8 cellular contexts compared by ENCODE assay signal in genomic region chr1:165697881-165698842, GRCh38. TPM values are rescaled to one million over a fixed set of nuclear protein-coding genes. Genes with fewer than 3 reads are reported as not detected.
DNase-seq lines count a peak whose midpoint lies in the region; ATAC-seq and TF ChIP-seq lines count a peak whose summit lies in the region.

TSS of gene ALDH9A1 (minus strand) at chr1:165698562. CDS start at chr1:165698558, 4 bp downstream.

- H3K36me3 ChIP-seq in DND-41 (ENCODE audit: insufficient read depth, low read length) (peaks cover 6% of the 10 kb centered on the region; the same call in 1 of the 2 replicates), muscle layer of colon (ENCODE audit: insufficient read depth, low read length) (no peaks in the 10 kb centered on the region)

- H3K9ac ChIP-seq in DND-41 (ENCODE audit: low read depth, low read length) = peak within 1 kb of the TSS; percentile 90
- peak within 1 kb of the TSS; percentile 78 for H3K9ac ChIP-seq in muscle layer of colon (ENCODE audit: low read length)

- TF ChIP-seq POLR2A in erythroblast (IDR thresholded peaks at IDR 0.05; ENCODE audit: low read length) = peak; percentile 58

- peaks cover 35% of the 10 kb centered on the region for H3K4me1 ChIP-seq in DND-41 (ENCODE audit: insufficient read depth, low read length)
- H3K4me1 ChIP-seq in muscle layer of colon (ENCODE audit: insufficient read depth, low read length) = peaks cover 18% of the 10 kb centered on the region

- H3K27ac ChIP-seq in DND-41 (ENCODE audit: low read length) (peak within 1 kb of the TSS; percentile 99), muscle layer of colon (ENCODE audit: low read depth, low read length) (peak within 1 kb of the TSS; percentile 89)

- H2AFZ ChIP-seq in DND-41 (ENCODE audit: low read depth, low read length) = peak within 1 kb of the TSS; percentile 99

- ATAC-seq in DND-41 (ENCODE audit: insufficient read depth, low read depth) = peak; percentile 88
- peak; percentile 91 for ATAC-seq in GM21737 (IDR thresholded peaks at IDR 0.05; ENCODE audit: unreplicated experiment)

- DNase-seq in DND-41 = peak; percentile 94
- DNase-seq in KG1 (lab: John Stamatoyannopoulos, UW) = peak; percentile 77
- DNase-seq in activated T-cell treated with anti-CD3 and anti-CD28 coated beads, Interleukin-2, amount 50 U/mL, for 1 hour = peak; percentile 86
- DNase-seq in erythroblast (lab: John Stamatoyannopoulos, UW) = peak; percentile 88 to 89
- DNase-seq in stimulated activated CD8-positive, alpha-beta memory T cell treated with anti-CD3 and anti-CD28 coated beads, Interleukin-7, amount 100 ng/mL, for 24 hours (ENCODE audit: low read depth) = peak; percentile 74

- H3K4me2 ChIP-seq in DND-41 (ENCODE audit: insufficient read depth, low read length) = peak within 1 kb of the TSS; percentile 97

- no peaks in the 10 kb centered on the region for H3K27me3 ChIP-seq in DND-41 (ENCODE audit: insufficient read depth, low read length, poor library complexity)
- H3K27me3 ChIP-seq in muscle layer of colon (ENCODE audit: control insufficient read depth in 1 of 2, insufficient read depth in 2 of 2, low read length in 2 of 2) = no peaks in the 10 kb centered on the region

- H3K4me3 ChIP-seq in DND-41 (ENCODE audit: low read depth in 1 of 2, low read length in 2 of 2) = peak within 1 kb of the TSS; percentile 83 to 99
- H3K4me3 ChIP-seq in muscle layer of colon (ENCODE audit: low read depth in 1 of 2, low read length in 2 of 2) = peak within 1 kb of the TSS; percentile 69 to 90

- H3K79me2 ChIP-seq in DND-41 (ENCODE audit: insufficient read depth, low read length) = peaks cover 49% of the 10 kb centered on the region

- H3K9me3 ChIP-seq in DND-41 (ENCODE audit: insufficient read depth, low read length, severe bottlenecking) (no peaks in the 10 kb centered on the region), muscle layer of colon (ENCODE audit: low read length) (no peaks in the 10 kb centered on the region)

- no peaks in the 10 kb centered on the region for H4K20me1 ChIP-seq in DND-41 (ENCODE audit: insufficient read depth, low read length)

- peak; percentile 60 for TF ChIP-seq CTCF in DND-41 (IDR thresholded peaks at IDR 0.05; ENCODE audit: borderline replicate concordance, extremely low read depth, low read length, poor library complexity, severe bottlenecking)

TF ChIP-seq in PFSK-1, 5 proteins besides CTCF, POLR2A, EP300 and RAD21:
- TF ChIP-seq SIN3A (IDR thresholded peaks at IDR 0.05; ENCODE audit: borderline replicate concordance, insufficient read depth, low read length) (no peak), FOXP2 (optimal IDR thresholded peaks at IDR 0.05; ENCODE audit: borderline replicate concordance, extremely low read depth, extremely low read length, insufficient read depth) (peak; percentile 57), POLR2AphosphoS5 (IDR thresholded peaks at IDR 0.05; ENCODE audit: low read depth, low read length) (peak; percentile 98), TAF1 (IDR thresholded peaks at IDR 0.05; ENCODE audit: borderline replicate concordance, insufficient read depth, low read length) (peak; percentile 78; the same call in 1 of the 2 replicates)
- TF ChIP-seq, protein P1, sequence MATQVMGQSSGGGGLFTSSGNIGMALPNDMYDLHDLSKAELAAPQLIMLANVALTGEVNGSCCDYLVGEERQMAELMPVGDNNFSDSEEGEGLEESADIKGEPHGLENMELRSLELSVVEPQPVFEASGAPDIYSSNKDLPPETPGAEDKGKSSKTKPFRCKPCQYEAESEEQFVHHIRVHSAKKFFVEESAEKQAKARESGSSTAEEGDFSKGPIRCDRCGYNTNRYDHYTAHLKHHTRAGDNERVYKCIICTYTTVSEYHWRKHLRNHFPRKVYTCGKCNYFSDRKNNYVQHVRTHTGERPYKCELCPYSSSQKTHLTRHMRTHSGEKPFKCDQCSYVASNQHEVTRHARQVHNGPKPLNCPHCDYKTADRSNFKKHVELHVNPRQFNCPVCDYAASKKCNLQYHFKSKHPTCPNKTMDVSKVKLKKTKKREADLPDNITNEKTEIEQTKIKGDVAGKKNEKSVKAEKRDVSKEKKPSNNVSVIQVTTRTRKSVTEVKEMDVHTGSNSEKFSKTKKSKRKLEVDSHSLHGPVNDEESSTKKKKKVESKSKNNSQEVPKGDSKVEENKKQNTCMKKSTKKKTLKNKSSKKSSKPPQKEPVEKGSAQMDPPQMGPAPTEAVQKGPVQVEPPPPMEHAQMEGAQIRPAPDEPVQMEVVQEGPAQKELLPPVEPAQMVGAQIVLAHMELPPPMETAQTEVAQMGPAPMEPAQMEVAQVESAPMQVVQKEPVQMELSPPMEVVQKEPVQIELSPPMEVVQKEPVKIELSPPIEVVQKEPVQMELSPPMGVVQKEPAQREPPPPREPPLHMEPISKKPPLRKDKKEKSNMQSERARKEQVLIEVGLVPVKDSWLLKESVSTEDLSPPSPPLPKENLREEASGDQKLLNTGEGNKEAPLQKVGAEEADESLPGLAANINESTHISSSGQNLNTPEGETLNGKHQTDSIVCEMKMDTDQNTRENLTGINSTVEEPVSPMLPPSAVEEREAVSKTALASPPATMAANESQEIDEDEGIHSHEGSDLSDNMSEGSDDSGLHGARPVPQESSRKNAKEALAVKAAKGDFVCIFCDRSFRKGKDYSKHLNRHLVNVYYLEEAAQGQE (IDR thresholded peaks at IDR 0.05; ENCODE audit: insufficient read depth in 1 of 2, low read depth in 2 of 2, low read length in 2 of 2) = 0 out of 4 replicates have a peak, but pooled peaks of 1 of the 2 experiments have one; percentile 32

RNA-seq across cellular contexts. Expression of gene ALDH9A1, which starts in this region (rescaled TPM):
- 24.3 TPM for polyA plus RNA-seq in PFSK-1 (2012; ENCODE audit: insufficient read length, low read depth)

Comparison
In these comparisons a context has a peak if more than half of its experiments do, and no peak if none do; other contexts are left out.
1. Peak in every context shown above with its lines: DNase-seq, ATAC-seq, H3K4me3 ChIP-seq and H3K27ac ChIP-seq.